In the genomic region with DNA sequence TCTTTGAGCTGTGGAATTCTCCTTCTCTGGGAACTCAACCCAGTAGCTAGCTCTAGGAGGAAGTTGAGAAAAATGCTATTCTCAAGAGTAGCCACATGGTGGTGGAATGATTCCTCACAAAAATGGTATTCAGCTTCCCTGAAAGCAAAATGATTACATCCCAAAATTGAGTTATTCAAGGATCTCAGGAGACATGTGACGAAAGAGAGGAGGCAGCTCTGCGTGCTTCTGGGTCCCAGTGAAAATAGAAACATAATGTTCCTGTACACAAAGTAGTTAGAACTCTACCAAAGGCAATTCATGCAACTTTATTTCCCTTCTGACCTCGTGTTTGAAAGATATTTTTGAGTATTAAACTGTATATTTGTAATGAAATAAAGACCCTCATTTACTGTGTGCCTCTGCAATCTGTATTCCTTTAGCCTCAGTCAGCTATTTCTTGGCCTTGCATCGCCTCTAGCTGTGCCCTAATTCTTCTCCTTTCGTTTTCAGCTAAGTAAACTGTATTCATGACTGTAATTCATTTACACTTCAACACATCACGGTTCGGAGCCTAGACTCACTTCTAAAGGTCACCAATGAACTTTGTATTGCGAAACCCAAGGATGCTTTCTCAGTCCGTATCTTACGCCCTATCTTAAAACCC, we compare ENCODE assay signal across 2 cellular contexts.
TF ChIP-seq lines count a peak whose summit lies in the region.

No MANE protein-coding gene starts in this region.

TF ChIP-seq in HCT116, 20 proteins besides CTCF, POLR2A, EP300 and RAD21:
- peak; percentile 53; the same call in 1 of the 2 replicates for TF ChIP-seq CBX3 (IDR thresholded peaks at IDR 0.05; ENCODE audit: low read depth)
- TF ChIP-seq SIN3A (IDR thresholded peaks at IDR 0.05; ENCODE audit: low read depth), result no peak
- peak; percentile 75 for TF ChIP-seq CEBPB (IDR thresholded peaks at IDR 0.05; ENCODE audit: low read depth)
- TF ChIP-seq ELF1 (IDR thresholded peaks at IDR 0.05; ENCODE audit: borderline replicate concordance, low read depth), result no peak

TF ChIP-seq in H1, 55 proteins besides CTCF, POLR2A, EP300 and RAD21:
- TF ChIP-seq CBX8 (IDR thresholded peaks at IDR 0.05; ENCODE audit: borderline replicate concordance, low read depth, low read length) (no peak), SIN3A (conservative IDR thresholded peaks at IDR 0.05 in 1 of 2, IDR thresholded peaks at IDR 0.05 in 1 of 2; ENCODE audit: low read depth in 1 of 2, low read length in 2 of 2) (no peak), SAP30 (IDR thresholded peaks at IDR 0.05; ENCODE audit: insufficient read depth, insufficient replicate concordance, low read length) (no peak), SP4 (IDR thresholded peaks at IDR 0.05; ENCODE audit: low read length) (no peak), CREB1 (IDR thresholded peaks at IDR 0.05) (no peak), HDAC6 (IDR thresholded peaks at IDR 0.05; ENCODE audit: low read depth, low read length) (no peak), CEBPB (IDR thresholded peaks at IDR 0.05; ENCODE audit: low read depth, low read length) (peak; percentile 97)
